9 cellular contexts compared by ENCODE assay signal in genomic region chr4:168221298-168221697, GRCh38.
A peak's percentile ranks its signal among the peaks of the same experiment; 100 is the strongest.
DNase-seq lines count a peak whose midpoint lies in the region; ATAC-seq and TF ChIP-seq lines count a peak whose summit lies in the region.
"Had no signal": no experiment of that assay in that cellular context is flagged by ENCODE, and none has a peak within 500 bp of the region (broad histone marks: within the 10 kb centered on the region; RNA-seq: fewer than 3 reads in every experiment).

No MANE protein-coding gene starts in this region.

- peaks cover 26% of the 10 kb centered on the region for H3K4me1 ChIP-seq in ACC112 (ENCODE audit: control insufficient read depth, insufficient read depth, low read length, unreplicated experiment)
- peaks cover 13% of the 10 kb centered on the region for H3K4me1 ChIP-seq in RWPE2 (ENCODE audit: insufficient read depth, poor library complexity, severe bottlenecking)
- no peaks in the 10 kb centered on the region for H3K4me1 ChIP-seq in prostate gland (replicated peaks)

- TF ChIP-seq CTCF in RWPE2 (IDR thresholded peaks at IDR 0.05; ENCODE audit: poor library complexity, severe bottlenecking) (no peak), prostate gland (IDR thresholded peaks at IDR 0.05) (no peak)

- intact Hi-C loops in prostate gland (cut with DNase I): no loop called here

- 12% methylated on average over 2 of the region's 2 CpGs for WGBS in prostate gland

- ATAC-seq in RWPE2 (ENCODE audit: low read depth) (peak; percentile 41; the same call in 1 of the 3 replicates), GM21390 (IDR thresholded peaks at IDR 0.05; ENCODE audit: unreplicated experiment) (no peak), HG03025 (IDR thresholded peaks at IDR 0.05; ENCODE audit: low FRiP score, unreplicated experiment) (no peak)
- ATAC-seq: activated T-cell treated with anti-CD3 and anti-CD28 coated beads, Interleukin-2, amount 50 U/mL, for 72 hours had no signal

- H3K4me3 ChIP-seq in ACC112 (ENCODE audit: low read depth, low read length): no peak overlapping the region
- no peak overlapping the region for H3K4me3 ChIP-seq in RWPE2 (ENCODE audit: severe bottlenecking)
- no peak overlapping the region for H3K4me3 ChIP-seq in prostate gland

- DNase-seq in H4 (ENCODE audit: low spot score): peak; percentile 24
- DNase-seq in RWPE2 (ENCODE audit: low spot score): no peak
- peak; percentile 47 for DNase-seq in fibroblast of the conjunctiva (ENCODE audit: low read depth)
- DNase-seq in prostate gland (ENCODE audit: low spot score): no peak
- DNase-seq in ACHN: no peak
- DNase-seq: activated T-cell treated with anti-CD3 and anti-CD28 coated beads, Interleukin-2, amount 50 U/mL, for 72 hours had no signal

- no peak overlapping the region for H2AFZ ChIP-seq in ACC112 (ENCODE audit: low read length, unreplicated experiment)

- no peaks in the 10 kb centered on the region for H3K27me3 ChIP-seq in ACC112 (ENCODE audit: insufficient read depth, low read length)
- no peaks in the 10 kb centered on the region for H3K27me3 ChIP-seq in RWPE2 (ENCODE audit: insufficient read depth, poor library complexity, severe bottlenecking)
- H3K27me3 ChIP-seq in prostate gland (replicated peaks; ENCODE audit: insufficient read depth): no peaks in the 10 kb centered on the region

- in situ Hi-C loops in ACHN (cut with HindIII; ENCODE audit: low pct_ligation_motif_present, low pct_unique_long_range_greater_than_20kb, low sequenced_read_pairs): no loop called here

- H3K27ac ChIP-seq in ACC112 (ENCODE audit: low read depth, low read length): peak overlapping the region; percentile 82
- H3K27ac ChIP-seq in RWPE2 (ENCODE audit: poor library complexity, severe bottlenecking): no peak overlapping the region
- no peak overlapping the region for H3K27ac ChIP-seq in prostate gland

- H3K36me3 ChIP-seq in ACC112 (ENCODE audit: insufficient read depth, low read length): peaks cover 64% of the 10 kb centered on the region
- H3K36me3 ChIP-seq in RWPE2 (ENCODE audit: low read depth): no peaks in the 10 kb centered on the region; the same call in 1 of the 2 replicates
- no peaks in the 10 kb centered on the region for H3K36me3 ChIP-seq in prostate gland

- H3K79me2 ChIP-seq in ACC112 (ENCODE audit: control insufficient read depth, insufficient read depth, low read length, unreplicated experiment): no peaks in the 10 kb centered on the region

- no peaks in the 10 kb centered on the region for H3K9me3 ChIP-seq in RWPE2 (ENCODE audit: severe bottlenecking)
- H3K9me3 ChIP-seq in prostate gland: no peaks in the 10 kb centered on the region

- TF ChIP-seq POLR2A in prostate gland (IDR thresholded peaks at IDR 0.05): no peak

Comparison
In these comparisons a context has a peak if more than half of its experiments do, and no peak if none do; other contexts are left out.
1. DNase-seq: peak in H4 (single experiment) and fibroblast of the conjunctiva (single experiment); none in RWPE2 (single experiment), prostate gland (single experiment) and ACHN (single experiment).